Comparison of ENCODE assay signal across 25 cellular contexts in genomic region chr12:45498645-45499044, GRCh38.
"Had no signal": no experiment of that assay in that cellular context is flagged by ENCODE, and none has a peak within 500 bp of the region (broad histone marks: within the 10 kb centered on the region; RNA-seq: fewer than 3 reads in every experiment).

No MANE protein-coding gene starts in this region.

- H3K27ac ChIP-seq: SK-N-MC, VCaP had no signal

- H3K4me3 ChIP-seq: SK-N-MC had no signal

- H3K9me3 Mint-ChIP-seq: activated CD4-positive, alpha-beta memory T cell treated with anti-CD3 and anti-CD28 coated beads for 36 hours; activated naive CD4-positive, alpha-beta T cell treated with anti-CD3 and anti-CD28 coated beads for 36 hours; activated T-helper 17 cell treated with anti-CD3 and anti-CD28 coated beads, Interleukin-2, amount 50 U/mL, for 72 hours; central memory CD8-positive, alpha-beta T cell had no signal

- H3K27ac Mint-ChIP-seq: activated CD4-positive, alpha-beta memory T cell treated with anti-CD3 and anti-CD28 coated beads for 36 hours; activated CD4-positive, alpha-beta T cell treated with anti-CD3 and anti-CD28 coated beads, Interleukin-2, amount 10 ng/mL, durations not matched to agents 7 days and 5 days; activated naive CD4-positive, alpha-beta T cell treated with anti-CD3 and anti-CD28 coated beads for 36 hours; activated naive CD8-positive, alpha-beta T cell; activated T-helper 17 cell treated with anti-CD3 and anti-CD28 coated beads, Interleukin-2, amount 50 U/mL, for 72 hours; brain had no signal

- H3K4me3 Mint-ChIP-seq: activated CD4-positive, alpha-beta memory T cell treated with anti-CD3 and anti-CD28 coated beads for 36 hours; activated CD4-positive, alpha-beta T cell treated with anti-CD3 and anti-CD28 coated beads, Interleukin-2, amount 10 ng/mL, durations not matched to agents 7 days and 5 days; activated naive CD4-positive, alpha-beta T cell treated with anti-CD3 and anti-CD28 coated beads for 36 hours; activated naive CD8-positive, alpha-beta T cell; activated T-helper 17 cell treated with anti-CD3 and anti-CD28 coated beads, Interleukin-2, amount 50 U/mL, for 72 hours; brain; central memory CD8-positive, alpha-beta T cell had no signal

- H3K4me1 Mint-ChIP-seq: activated CD4-positive, alpha-beta T cell treated with anti-CD3 and anti-CD28 coated beads, Interleukin-2, amount 10 ng/mL, durations not matched to agents 7 days and 5 days; activated T-helper 17 cell treated with anti-CD3 and anti-CD28 coated beads, Interleukin-2, amount 50 U/mL, for 72 hours; brain; central memory CD8-positive, alpha-beta T cell had no signal

- H3K27me3 Mint-ChIP-seq: activated CD4-positive, alpha-beta T cell treated with anti-CD3 and anti-CD28 coated beads, Interleukin-2, amount 10 ng/mL, durations not matched to agents 7 days and 5 days; activated T-helper 17 cell treated with anti-CD3 and anti-CD28 coated beads, Interleukin-2, amount 50 U/mL, for 72 hours; brain had no signal

- DNase-seq: activated CD4-positive, alpha-beta memory T cell treated with anti-CD3 and anti-CD28 coated beads for 36 hours; activated CD4-positive, alpha-beta T cell treated with anti-CD3 and anti-CD28 coated beads, Interleukin-2, amount 10 ng/mL, durations not matched to agents 7 days and 5 days; activated CD4-positive, CD25-positive, alpha-beta regulatory T cell; activated gamma-delta T cell; activated naive CD4-positive, alpha-beta T cell treated with anti-CD3 and anti-CD28 coated beads for 36 hours; activated T-cell treated with anti-CD3 and anti-CD28 coated beads for 4 hours; activated T-cell treated with anti-CD3 and anti-CD28 coated beads, Interleukin-2, amount 50 U/mL, for 48 hours; amygdala; Karpas-422; MV-4-11; NCI-H1105; NCI-H1436; NCI-H1694 treated with DMSO at 0.1 percent for 48 hours; NCI-H2029 treated with DMSO at 0.1 percent for 48 hours; NCI-H510A treated with DMSO at 0.1 percent for 48 hours; NCI-H69; NK-92 treated with Interleukin-12 subunit alpha and Interleukin-12 subunit beta, amount 100 ng/mL, for 24 hours; T-helper 1 cell had no signal

- ATAC-seq: activated T-helper 17 cell treated with anti-CD3 and anti-CD28 coated beads, Interleukin-2, amount 50 U/mL, for 72 hours; Right ventricle myocardium inferior had no signal

- H3K36me3 Mint-ChIP-seq: activated CD4-positive, alpha-beta memory T cell treated with anti-CD3 and anti-CD28 coated beads for 36 hours; brain had no signal
